8 cellular contexts compared by ENCODE assay signal in genomic region chr17:38605230-38605851, GRCh38. TPM values are rescaled to one million over a fixed set of nuclear protein-coding genes. Genes with fewer than 3 reads are reported as not detected.
DNase-seq lines count a peak whose midpoint lies in the region; ATAC-seq and TF ChIP-seq lines count a peak whose summit lies in the region.

No MANE protein-coding gene starts in this region.

- intact Hi-C loops in lower lobe of right lung (cut with DNase I) = no loop called here

- peaks cover 18% of the 10 kb centered on the region for H3F3A ChIP-seq in GM23338 (replicated peaks; ENCODE audit: low read depth)

- peaks cover 67% of the 10 kb centered on the region for H3K4me1 Mint-ChIP-seq in GM23338
- peaks cover 15% of the 10 kb centered on the region for H3K4me1 Mint-ChIP-seq in activated naive CD8-positive, alpha-beta T cell treated with anti-CD3 and anti-CD28 coated beads for 36 hours

- H3K4me2 ChIP-seq in GM23338 = peak overlapping the region; percentile 90

- no peaks in the 10 kb centered on the region for H3K79me2 ChIP-seq in GM23338 (replicated peaks; ENCODE audit: insufficient read depth)

- no peak for TF ChIP-seq CTCF in 22Rv1 (IDR thresholded peaks at IDR 0.05)
- TF ChIP-seq CTCF in GM23338 (conservative IDR thresholded peaks at IDR 0.05; ENCODE audit: low read depth in 2 of 2) = no peak
- TF ChIP-seq CTCF in lower lobe of right lung (IDR thresholded peaks at IDR 0.05) = no peak

- no peak overlapping the region for H3K27ac Mint-ChIP-seq in GM23338
- H3K27ac Mint-ChIP-seq in activated naive CD8-positive, alpha-beta T cell treated with anti-CD3 and anti-CD28 coated beads for 36 hours = no peak overlapping the region

- H3K27me3 ChIP-seq in GM23338 (ENCODE audit: insufficient read depth) (peaks cover 70% of the 10 kb centered on the region), lower lobe of right lung (ENCODE audit: low read depth) (peaks cover 74% of the 10 kb centered on the region)

- DNase-seq in GM23338 (ENCODE audit: low spot score) (peak; percentile 82), lower lobe of right lung (no peak), superior temporal gyrus (ENCODE audit: extremely low spot score) (no peak), DMS153 treated with DMSO at 0.1 percent for 48 hours (lab: John Stamatoyannopoulos, UW; ENCODE audit: unreplicated experiment) (no peak)
- DNase-seq in activated naive CD8-positive, alpha-beta T cell treated with anti-CD3 and anti-CD28 coated beads for 36 hours = no peak

- H3K9me2 ChIP-seq in GM23338 (ENCODE audit: insufficient read depth) = no peaks in the 10 kb centered on the region

- no peaks in the 10 kb centered on the region for H3K36me3 ChIP-seq in GM23338 (ENCODE audit: insufficient read depth)
- H3K36me3 ChIP-seq in lower lobe of right lung = no peaks in the 10 kb centered on the region

- no peaks in the 10 kb centered on the region for H4K20me1 ChIP-seq in GM23338 (replicated peaks; ENCODE audit: insufficient read depth)

- H3K4me3 ChIP-seq in GM23338 (peak overlapping the region; percentile 64), lower lobe of right lung (peak overlapping the region; percentile 32)

- H3K27ac ChIP-seq in 22Rv1 (peak overlapping the region; percentile 78), GM23338 (ENCODE audit: low read depth) (no peak overlapping the region), lower lobe of right lung (no peak overlapping the region)

- H3K4me3 Mint-ChIP-seq in GM23338 = peak overlapping the region; percentile 72
- H3K4me3 Mint-ChIP-seq in activated naive CD8-positive, alpha-beta T cell treated with anti-CD3 and anti-CD28 coated beads for 36 hours = peak overlapping the region; percentile 34

- H3K27me3 Mint-ChIP-seq in GM23338 (ENCODE audit: insufficient read depth, low read depth, poor library complexity) = peaks cover 54% of the 10 kb centered on the region
- peaks cover 87% of the 10 kb centered on the region for H3K27me3 Mint-ChIP-seq in activated naive CD8-positive, alpha-beta T cell treated with anti-CD3 and anti-CD28 coated beads for 36 hours

- H3K36me3 Mint-ChIP-seq in GM23338 (ENCODE audit: low read depth) = no peaks in the 10 kb centered on the region
- H3K36me3 Mint-ChIP-seq in activated naive CD8-positive, alpha-beta T cell treated with anti-CD3 and anti-CD28 coated beads for 36 hours = no peaks in the 10 kb centered on the region

- H3K4me1 ChIP-seq in GM23338 (ENCODE audit: insufficient read depth) (peaks cover 71% of the 10 kb centered on the region), lower lobe of right lung (peaks cover 9% of the 10 kb centered on the region)

- no peak overlapping the region for H2AFZ ChIP-seq in GM23338

- ATAC-seq in GM23338 (peak; percentile 1; the same call in 2 of the 3 replicates), lower lobe of right lung (peak in 1 of 2 donors; percentile 3), GM21515 (IDR thresholded peaks at IDR 0.05; ENCODE audit: unreplicated experiment) (no peak), GM19467 (IDR thresholded peaks at IDR 0.05; ENCODE audit: unreplicated experiment) (no peak)

- H3K9me3 ChIP-seq in lower lobe of right lung = no peaks in the 10 kb centered on the region

- H3K9me3 Mint-ChIP-seq in GM23338 = no peaks in the 10 kb centered on the region; the same call in 2 of the 3 replicates
- no peaks in the 10 kb centered on the region for H3K9me3 Mint-ChIP-seq in activated naive CD8-positive, alpha-beta T cell treated with anti-CD3 and anti-CD28 coated beads for 36 hours

TF ChIP-seq in GM23338, 12 proteins besides CTCF, POLR2A, EP300 and RAD21:
- TF ChIP-seq POLR2AphosphoS5 (IDR thresholded peaks at IDR 0.05; ENCODE audit: low read depth) = no peak
- no peak for TF ChIP-seq ETS1 (IDR thresholded peaks at IDR 0.05)
- TF ChIP-seq ZNF331 (CRISPR knock-in tag; IDR thresholded peaks at IDR 0.05; ENCODE audit: low read depth) = no peak

RNA-seq across cellular contexts. Expression of gene SRCIN1, which starts 0.4 kb away (rescaled TPM):
- 1.3 and 2.2 TPM in 2 replicates for total RNA-seq in GM23338 (2014; rRNA removed; shearing (Covaris generic))
- 0.87 TPM in 2 replicates for polyA plus RNA-seq in GM23338 (2016; fragmentation: Nextera tagmentation; extraction: Ambion mirVana)
- total RNA-seq in activated naive CD8-positive, alpha-beta T cell treated with anti-CD3 and anti-CD28 coated beads for 36 hours = under 1 TPM; 0.37 to 0.42 TPM
- total RNA-seq in lower lobe of right lung = 6.6 TPM
